ENCODE assay signal across 1 cellular context in genomic region chr1:226109829-226110248, GRCh38.
TF ChIP-seq lines count a peak whose summit lies in the region.

No MANE protein-coding gene starts in this region.

TF ChIP-seq in H1, 55 proteins besides CTCF, POLR2A, EP300 and RAD21:
- TF ChIP-seq JUN (IDR thresholded peaks at IDR 0.05; ENCODE audit: low read depth, low read length) = no peak
- TF ChIP-seq SP1 (IDR thresholded peaks at IDR 0.05; ENCODE audit: low read depth, low read length) = no peak
- TF ChIP-seq MAFK (IDR thresholded peaks at IDR 0.05; ENCODE audit: low read depth, low read length) = no peak
- no peak for TF ChIP-seq FOSL1 (IDR thresholded peaks at IDR 0.05; ENCODE audit: insufficient read depth, low read depth, low read length)
- no peak for TF ChIP-seq E2F6 (IDR thresholded peaks at IDR 0.05)
- no peak for TF ChIP-seq USF2 (IDR thresholded peaks at IDR 0.05; ENCODE audit: low read length)
- no peak for TF ChIP-seq TAF7 (optimal IDR thresholded peaks at IDR 0.05; ENCODE audit: borderline replicate concordance, low read depth, low read length)
- 0 out of 2 replicates have a peak, but pooled peaks have one; percentile 4 for TF ChIP-seq NRF1 (IDR thresholded peaks at IDR 0.05; ENCODE audit: low read depth, low read length)
- TF ChIP-seq CEBPB (IDR thresholded peaks at IDR 0.05; ENCODE audit: low read depth, low read length) = no peak
- no peak for TF ChIP-seq SIRT6 (IDR thresholded peaks at IDR 0.05; ENCODE audit: low read length)
- no peak for TF ChIP-seq JUND (IDR thresholded peaks at IDR 0.05; ENCODE audit: low read length)
- TF ChIP-seq POU5F1 (IDR thresholded peaks at IDR 0.05; ENCODE audit: low read depth, low read length) = no peak
- TF ChIP-seq CBX5 (IDR thresholded peaks at IDR 0.05; ENCODE audit: low read depth, low read length) = no peak
- 0 out of 4 replicates have a peak, but pooled peaks of 1 of the 2 experiments have one; percentile 17 for TF ChIP-seq HDAC2 (IDR thresholded peaks at IDR 0.05; ENCODE audit: borderline replicate concordance in 1 of 2, low read depth in 2 of 2, low read length in 2 of 2)
- TF ChIP-seq EGR1 (IDR thresholded peaks at IDR 0.05; ENCODE audit: borderline replicate concordance, low read depth, low read length) = peak; percentile 55; the same call in 1 of the 2 replicates
- TF ChIP-seq TCF12 (IDR thresholded peaks at IDR 0.05; ENCODE audit: low read depth, low read length) = no peak
- TF ChIP-seq RXRA (IDR thresholded peaks at IDR 0.05; ENCODE audit: insufficient read depth, low read depth, low read length) = no peak
- 0 out of 4 replicates have a peak, but pooled peaks of 1 of the 2 experiments have one; percentile 86 for TF ChIP-seq SIN3A (conservative IDR thresholded peaks at IDR 0.05 in 1 of 2, IDR thresholded peaks at IDR 0.05 in 1 of 2; ENCODE audit: low read depth in 1 of 2, low read length in 2 of 2)
- no peak for TF ChIP-seq KDM5A (IDR thresholded peaks at IDR 0.05; ENCODE audit: low read length)
- TF ChIP-seq CHD2 (IDR thresholded peaks at IDR 0.05; ENCODE audit: low read length) = no peak
- no peak for TF ChIP-seq RBBP5 (IDR thresholded peaks at IDR 0.05; ENCODE audit: borderline replicate concordance, low read depth, low read length)
- TF ChIP-seq TAF1 (IDR thresholded peaks at IDR 0.05; ENCODE audit: low read depth, low read length) = peak; percentile 41; the same call in 1 of the 2 replicates
- no peak for TF ChIP-seq MAX (IDR thresholded peaks at IDR 0.05)
- no peak for TF ChIP-seq SP2 (IDR thresholded peaks at IDR 0.05; ENCODE audit: low read length)
